In genomic region chr15:57215371-57215770, GRCh38 we compare ENCODE assay signal across 23 cellular contexts.
A peak's percentile ranks its signal among the peaks of the same experiment; 100 is the strongest.
DNase-seq lines count a peak whose midpoint lies in the region; ATAC-seq and TF ChIP-seq lines count a peak whose summit lies in the region.
"Had no signal": no experiment of that assay in that cellular context is flagged by ENCODE, and none has a peak within 500 bp of the region (broad histone marks: within the 10 kb centered on the region; RNA-seq: fewer than 3 reads in every experiment).

No MANE protein-coding gene starts in this region.

- H3K36me3 Mint-ChIP-seq in neural progenitor cell = no peaks in the 10 kb centered on the region
- H3K36me3 Mint-ChIP-seq: natural killer cell had no signal

- no peaks in the 10 kb centered on the region for H3K9me3 ChIP-seq in left ventricle myocardium inferior (replicated peaks)
- no peaks in the 10 kb centered on the region for H3K9me3 ChIP-seq in fibroblast of lung (ENCODE audit: control insufficient read depth, insufficient read depth, low read depth, low read length)
- H3K9me3 ChIP-seq in neural progenitor cell (ENCODE audit: low read depth) = no peaks in the 10 kb centered on the region
- H3K9me3 ChIP-seq: A549, prostate gland, spleen had no signal

- no peak overlapping the region for H3K9ac ChIP-seq in fibroblast of lung (ENCODE audit: insufficient read depth, low read length)
- no peak overlapping the region for H3K9ac ChIP-seq in neural progenitor cell

- H3K27ac Mint-ChIP-seq in neural progenitor cell = peak overlapping the region; percentile 38
- H3K27ac Mint-ChIP-seq: activated CD4-positive, alpha-beta T cell treated with anti-CD3 and anti-CD28 coated beads, Interleukin-2, amount 10 ng/mL, durations not matched to agents 7 days and 5 days; activated T-helper 2 cell treated with anti-CD3 and anti-CD28 coated beads, Interferon-gamma antibody, Interleukin-2, Interleukin-4, amounts not matched to agents 10 μg/mL and 5 μg/mL and 100 μg/mL, durations not matched to agents 14 hours and 24 hours and 36 hours; dendritic cell treated with granulocyte-macrophage colony-stimulating factor and Interleukin-4, amounts not matched to agents 40 ng/mL and 50 ng/mL, for 4 days; natural killer cell; stimulated activated naive CD8-positive, alpha-beta T cell treated with anti-CD3 and anti-CD28 coated beads, Interleukin-15, amount 100 ng/mL, for 72 hours; T-helper 1 cell treated with Interleukin-12 subunit alpha and Interleukin-12 subunit beta and Interleukin-4 antibody, amounts not matched to agents 30 μg/mL and 1 μg/mL, for 36 hours had no signal

- H3K4me1 Mint-ChIP-seq in neural progenitor cell = peaks cover 72% of the 10 kb centered on the region

- H2AFZ ChIP-seq in fibroblast of lung (ENCODE audit: low read length) (no peak overlapping the region), neural progenitor cell (replicated peaks) (no peak overlapping the region)
- H2AFZ ChIP-seq: PC-9 had no signal

- intact Hi-C loops in left ventricle myocardium inferior (cut with micrococcal nuclease) = no loop called here
- intact Hi-C loops in left cardiac atrium (cut with DNase I) = loop anchor here in 1 of 2 donors (2.0 to 10.0 kb wide), 2 partner anchors 69 to 721 kb away; no protein-coding TSS in a partner anchor

- peaks cover 64% of the 10 kb centered on the region for H3K4me1 ChIP-seq in left ventricle myocardium inferior
- peaks cover 13% of the 10 kb centered on the region for H3K4me1 ChIP-seq in fibroblast of lung (ENCODE audit: control insufficient read depth, extremely low read depth, insufficient read depth, low read length)
- H3K4me1 ChIP-seq in neural progenitor cell = peaks cover 68% of the 10 kb centered on the region
- H3K4me1 ChIP-seq: prostate gland had no signal

- H3K4me3 ChIP-seq in left ventricle myocardium inferior = no peak overlapping the region
- peak overlapping the region in 2 of 4 experiments; percentile 6 to 28 for H3K4me3 ChIP-seq in fibroblast of lung (replicated peaks in 1 of 4; ENCODE audit: control extremely low read depth in 1 of 4, insufficient read depth in 1 of 4, low read depth in 3 of 4, low read length in 4 of 4)
- H3K4me3 ChIP-seq in neural progenitor cell = no peak overlapping the region
- H3K4me3 ChIP-seq: A549, PC-9, prostate gland, spleen had no signal

- DNase-seq in left ventricle myocardium inferior = no peak
- no peak for DNase-seq in left cardiac atrium
- DNase-seq in fibroblast of lung (ENCODE audit: low read depth in 2 of 2) = peak; percentile 23 to 52
- DNase-seq in neural progenitor cell (ENCODE audit: low spot score) = no peak
- no peak for DNase-seq in HT-29 (ENCODE audit: low spot score)
- DNase-seq in epidermal melanocyte (ENCODE audit: insufficient read length, low spot score) = no peak
- DNase-seq: activated CD4-positive, alpha-beta T cell treated with anti-CD3 and anti-CD28 coated beads, Interleukin-2, amount 10 ng/mL, durations not matched to agents 7 days and 5 days; KBM-7; mesendoderm; natural killer cell; NCI-H2029; PC-9; spleen; stimulated activated CD4-positive, alpha-beta T cell treated with anti-CD3 and anti-CD28 coated beads, Interleukin-4, amount 100 ng/mL, for 24 hours; stimulated activated naive CD8-positive, alpha-beta T cell treated with anti-CD3 and anti-CD28 coated beads, Interleukin-15, amount 100 ng/mL, for 72 hours had no signal

- ATAC-seq in left cardiac atrium = no peak
- no peak for ATAC-seq in GM18861 (IDR thresholded peaks at IDR 0.05; ENCODE audit: unreplicated experiment)
- no peak for ATAC-seq in HG03175 (IDR thresholded peaks at IDR 0.05; ENCODE audit: unreplicated experiment)
- ATAC-seq: natural killer cell; stimulated activated naive CD8-positive, alpha-beta T cell treated with anti-CD3 and anti-CD28 coated beads, Interleukin-15, amount 100 ng/mL, for 72 hours had no signal

- peaks cover 30% of the 10 kb centered on the region for H3K79me2 ChIP-seq in fibroblast of lung (ENCODE audit: control insufficient read depth, insufficient read depth, low read length)
- peaks cover 70% of the 10 kb centered on the region for H3K79me2 ChIP-seq in neural progenitor cell (ENCODE audit: low read depth)

- H3F3A ChIP-seq in neural progenitor cell (ENCODE audit: low read depth) = peaks cover 31% of the 10 kb centered on the region

- no peaks in the 10 kb centered on the region for H4K20me1 ChIP-seq in fibroblast of lung (ENCODE audit: control insufficient read depth, extremely low read depth, insufficient read depth, low read length)
- H4K20me1 ChIP-seq in neural progenitor cell (ENCODE audit: low read depth) = peaks cover 24% of the 10 kb centered on the region

- no peaks in the 10 kb centered on the region for H3K9me3 Mint-ChIP-seq in neural progenitor cell
- H3K9me3 Mint-ChIP-seq: activated CD4-positive, alpha-beta T cell treated with anti-CD3 and anti-CD28 coated beads, Interleukin-2, amount 10 ng/mL, durations not matched to agents 7 days and 5 days; activated T-helper 2 cell treated with anti-CD3 and anti-CD28 coated beads, Interferon-gamma antibody, Interleukin-2, Interleukin-4, amounts not matched to agents 10 μg/mL and 5 μg/mL and 100 μg/mL, durations not matched to agents 14 hours and 24 hours and 36 hours; dendritic cell treated with granulocyte-macrophage colony-stimulating factor and Interleukin-4, amounts not matched to agents 40 ng/mL and 50 ng/mL, for 4 days; natural killer cell; stimulated activated naive CD8-positive, alpha-beta T cell treated with anti-CD3 and anti-CD28 coated beads, Interleukin-15, amount 100 ng/mL, for 72 hours; T-helper 1 cell treated with Interleukin-12 subunit alpha and Interleukin-12 subunit beta and Interleukin-4 antibody, amounts not matched to agents 30 μg/mL and 1 μg/mL, for 36 hours had no signal

- H3K4me2 ChIP-seq in fibroblast of lung (ENCODE audit: extremely low read depth, insufficient read depth, low read length) (peak overlapping the region; percentile 86), neural progenitor cell (peak overlapping the region; percentile 54)
- H3K4me2 ChIP-seq: PC-9 had no signal

- H3K27ac ChIP-seq in left ventricle myocardium inferior (replicated peaks) (peak overlapping the region; percentile 7), fibroblast of lung (ENCODE audit: insufficient read depth, low read length) (peak overlapping the region; percentile 22), neural progenitor cell (peak overlapping the region; percentile 24)
- H3K27ac ChIP-seq: A549, C4-2B, PC-9, prostate gland, spleen had no signal

- H3K36me3 ChIP-seq in left ventricle myocardium inferior (no peaks in the 10 kb centered on the region), fibroblast of lung (ENCODE audit: control insufficient read depth, insufficient read depth, low read length) (no peaks in the 10 kb centered on the region), neural progenitor cell (no peaks in the 10 kb centered on the region)
- H3K36me3 ChIP-seq: prostate gland, spleen had no signal

- TF ChIP-seq CTCF in left ventricle myocardium inferior (IDR thresholded peaks at IDR 0.05; ENCODE audit: borderline replicate concordance) = no peak
- TF ChIP-seq CTCF in fibroblast of lung (conservative IDR thresholded peaks at IDR 0.05 in 1 of 2, IDR thresholded peaks at IDR 0.05 in 1 of 2; ENCODE audit: low read depth in 1 of 2, low read length in 2 of 2) = no peak
- TF ChIP-seq CTCF in neural progenitor cell (IDR thresholded peaks at IDR 0.05) = no peak

- no peaks in the 10 kb centered on the region for H3K27me3 Mint-ChIP-seq in neural progenitor cell (ENCODE audit: insufficient read depth, low read depth)
- H3K27me3 Mint-ChIP-seq: activated CD4-positive, alpha-beta T cell treated with anti-CD3 and anti-CD28 coated beads, Interleukin-2, amount 10 ng/mL, durations not matched to agents 7 days and 5 days; dendritic cell treated with granulocyte-macrophage colony-stimulating factor and Interleukin-4, amounts not matched to agents 40 ng/mL and 50 ng/mL, for 4 days; stimulated activated naive CD8-positive, alpha-beta T cell treated with anti-CD3 and anti-CD28 coated beads, Interleukin-15, amount 100 ng/mL, for 72 hours had no signal

- H3K27me3 ChIP-seq in left ventricle myocardium inferior (ENCODE audit: low read depth) (no peaks in the 10 kb centered on the region), fibroblast of lung (ENCODE audit: control insufficient read depth, insufficient read depth, low read length) (no peaks in the 10 kb centered on the region), neural progenitor cell (no peaks in the 10 kb centered on the region)
- H3K27me3 ChIP-seq: spleen had no signal

- peak overlapping the region; percentile 15 for H3K4me3 Mint-ChIP-seq in neural progenitor cell
- H3K4me3 Mint-ChIP-seq: activated CD4-positive, alpha-beta T cell treated with anti-CD3 and anti-CD28 coated beads, Interleukin-2, amount 10 ng/mL, durations not matched to agents 7 days and 5 days; dendritic cell treated with granulocyte-macrophage colony-stimulating factor and Interleukin-4, amounts not matched to agents 40 ng/mL and 50 ng/mL, for 4 days; natural killer cell; stimulated activated naive CD8-positive, alpha-beta T cell treated with anti-CD3 and anti-CD28 coated beads, Interleukin-15, amount 100 ng/mL, for 72 hours; T-helper 1 cell treated with Interleukin-12 subunit alpha and Interleukin-12 subunit beta and Interleukin-4 antibody, amounts not matched to agents 30 μg/mL and 1 μg/mL, for 36 hours had no signal

Comparison
In these comparisons a context has a peak if more than half of its experiments do, and no peak if none do; other contexts are left out.
1. DNase-seq: peak in fibroblast of lung (2 of 2); none in left ventricle myocardium inferior (single experiment), left cardiac atrium (single experiment), neural progenitor cell (single experiment), HT-29 (single experiment) and epidermal melanocyte (single experiment).
2. Peak in every context shown above with its lines, with median percentiles within 50 percentile points of each other: H3K27ac ChIP-seq.